30 cellular contexts compared by ENCODE assay signal in genomic region chr1:101843160-101843559, GRCh38.
"Had no signal": no experiment of that assay in that cellular context is flagged by ENCODE, and none has a peak within 500 bp of the region (broad histone marks: within the 10 kb centered on the region; RNA-seq: fewer than 3 reads in every experiment).

No MANE protein-coding gene starts in this region.

- H3K36me3 Mint-ChIP-seq: activated naive CD8-positive, alpha-beta T cell treated with anti-CD3 and anti-CD28 coated beads for 36 hours; immature natural killer cell had no signal

- ATAC-seq: activated CD4-positive, alpha-beta T cell treated with anti-CD3 and anti-CD28 coated beads for 36 hours; activated T-cell treated with anti-CD3 and anti-CD28 coated beads, Interleukin-2, amount 50 U/mL, for 4 hours; effector memory CD8-positive, alpha-beta T cell; gastrocnemius medialis; left lobe of liver; naive thymus-derived CD8-positive, alpha-beta T cell; psoas muscle; right cardiac atrium; T-helper 17 cell had no signal

- H3K4me3 ChIP-seq: breast epithelium, esophagus muscularis mucosa, gastrocnemius medialis, lung, ovary, psoas muscle, tibial artery had no signal

- H3K27me3 ChIP-seq: breast epithelium, gastrocnemius medialis, neutrophil, ovary, tibial artery had no signal

- H3K4me1 Mint-ChIP-seq: activated CD4-positive, alpha-beta T cell treated with anti-CD3 and anti-CD28 coated beads for 36 hours; activated naive CD8-positive, alpha-beta T cell treated with anti-CD3 and anti-CD28 coated beads for 36 hours; central memory CD8-positive, alpha-beta T cell; immature natural killer cell; naive thymus-derived CD8-positive, alpha-beta T cell; T-helper 17 cell had no signal

- H3K36me3 ChIP-seq: breast epithelium, esophagus muscularis mucosa, gastrocnemius medialis, neutrophil, ovary, tibial artery had no signal

- H3K9me3 Mint-ChIP-seq: activated naive CD8-positive, alpha-beta T cell treated with anti-CD3 and anti-CD28 coated beads for 36 hours; activated T-cell treated with anti-CD3 and anti-CD28 coated beads, Interleukin-2, amount 50 U/mL, for 4 hours; activated T-helper 2 cell treated with anti-CD3 and anti-CD28 coated beads, Interferon-gamma antibody, Interleukin-2, Interleukin-4, amounts not matched to agents 10 μg/mL and 5 μg/mL and 100 μg/mL, durations not matched to agents 14 hours and 24 hours and 36 hours; stimulated activated naive CD8-positive, alpha-beta T cell treated with anti-CD3 and anti-CD28 coated beads, Interleukin-15, Interleukin-2, amounts not matched to agents 100 ng/mL and 50 ng/mL, for 24 hours had no signal

- H3K27me3 Mint-ChIP-seq: effector memory CD8-positive, alpha-beta T cell; T-helper 17 cell had no signal

- H3K27ac Mint-ChIP-seq: activated CD4-positive, alpha-beta T cell treated with anti-CD3 and anti-CD28 coated beads for 36 hours; activated naive CD8-positive, alpha-beta T cell treated with anti-CD3 and anti-CD28 coated beads for 36 hours; activated T-helper 2 cell treated with anti-CD3 and anti-CD28 coated beads, Interferon-gamma antibody, Interleukin-2, Interleukin-4, amounts not matched to agents 10 μg/mL and 5 μg/mL and 100 μg/mL, durations not matched to agents 14 hours and 24 hours and 36 hours; effector memory CD8-positive, alpha-beta T cell; immature natural killer cell; naive thymus-derived CD8-positive, alpha-beta T cell; stimulated activated naive CD8-positive, alpha-beta T cell treated with anti-CD3 and anti-CD28 coated beads, Interleukin-15, Interleukin-2, amounts not matched to agents 100 ng/mL and 50 ng/mL, for 24 hours; T-helper 17 cell had no signal

- H3K27ac ChIP-seq: breast epithelium, esophagus muscularis mucosa, gastrocnemius medialis, neutrophil, ovary, psoas muscle, tibial artery, VCaP had no signal

- H3K9me3 ChIP-seq: breast epithelium, esophagus muscularis mucosa, gastrocnemius medialis, neutrophil, ovary, psoas muscle, tibial artery had no signal

- H3K4me3 Mint-ChIP-seq: activated CD4-positive, alpha-beta T cell treated with anti-CD3 and anti-CD28 coated beads for 36 hours; activated naive CD8-positive, alpha-beta T cell treated with anti-CD3 and anti-CD28 coated beads for 36 hours; activated T-cell treated with anti-CD3 and anti-CD28 coated beads, Interleukin-2, amount 50 U/mL, for 4 hours; central memory CD8-positive, alpha-beta T cell; effector memory CD8-positive, alpha-beta T cell; immature natural killer cell; naive thymus-derived CD8-positive, alpha-beta T cell; stimulated activated naive CD8-positive, alpha-beta T cell treated with anti-CD3 and anti-CD28 coated beads, Interleukin-15, Interleukin-2, amounts not matched to agents 100 ng/mL and 50 ng/mL, for 24 hours; T-helper 17 cell had no signal

- H3K4me1 ChIP-seq: breast epithelium, esophagus muscularis mucosa, gastrocnemius medialis, psoas muscle, tibial artery had no signal

- DNase-seq: activated CD4-positive, alpha-beta T cell treated with anti-CD3 and anti-CD28 coated beads for 36 hours; activated CD4-positive, alpha-beta T cell treated with anti-CD3 and anti-CD28 coated beads, Interleukin-2, amount 50 U/mL, for 4 hours; activated CD8-positive, alpha-beta memory T cell treated with anti-CD3 and anti-CD28 coated beads for 24 hours; activated CD8-positive, alpha-beta memory T cell treated with anti-CD3 and anti-CD28 coated beads, Interleukin-2, amount 50 U/mL, for 48 hours; activated naive CD4-positive, alpha-beta T cell treated with Interleukin-2 at 50 U/mL for 16 hours; activated naive CD8-positive, alpha-beta T cell treated with anti-CD3 and anti-CD28 coated beads for 36 hours; activated T-cell treated with anti-CD3 and anti-CD28 coated beads, Interleukin-2, amount 50 U/mL, for 4 hours; amniotic stem cell; effector memory CD8-positive, alpha-beta T cell; gastrocnemius medialis; hippocampal formation; immature natural killer cell; naive thymus-derived CD8-positive, alpha-beta T cell; ovary; psoas muscle; right cardiac atrium; stimulated activated CD4-positive, alpha-beta T cell treated with anti-CD3 and anti-CD28 coated beads, Interleukin-4, amount 100 ng/mL, for 24 hours; substantia nigra; SW 1271; T-helper 17 cell; tibial artery had no signal
